In genomic region chr12:104317538-104318210, GRCh38 we compare ENCODE assay signal across 3 cellular contexts.
TF ChIP-seq lines count a peak whose summit lies in the region.

No MANE protein-coding gene starts in this region.

TF ChIP-seq in HepG2, 621 proteins besides CTCF, POLR2A, EP300 and RAD21:
- no peak for TF ChIP-seq IRF2 (CRISPR knock-in tag; IDR thresholded peaks at IDR 0.05)
- TF ChIP-seq FOXA1 (IDR thresholded peaks at IDR 0.05), result no peak
- no peak for TF ChIP-seq FOXA1 (CRISPR knock-in tag; IDR thresholded peaks at IDR 0.05)
- TF ChIP-seq GATAD2A (CRISPR knock-in tag; IDR thresholded peaks at IDR 0.05), result no peak
- TF ChIP-seq POLR2G (IDR thresholded peaks at IDR 0.05; ENCODE audit: low read depth, low read length), result no peak
- TF ChIP-seq ZNF839 (CRISPR knock-in tag; IDR thresholded peaks at IDR 0.05; ENCODE audit: borderline replicate concordance), result no peak
- no peak for TF ChIP-seq KDM3A (CRISPR knock-in tag; IDR thresholded peaks at IDR 0.05; ENCODE audit: low read depth)
- TF ChIP-seq ATM (IDR thresholded peaks at IDR 0.05; ENCODE audit: borderline replicate concordance), result no peak
- peak; percentile 74 for TF ChIP-seq ZNF121 (CRISPR knock-in tag; IDR thresholded peaks at IDR 0.05)

TF ChIP-seq in IMR-90, 13 proteins besides CTCF, POLR2A, EP300 and RAD21:
- TF ChIP-seq CEBPB (IDR thresholded peaks at IDR 0.05; ENCODE audit: low read depth, low read length) (no peak), SMC3 (IDR thresholded peaks at IDR 0.05; ENCODE audit: low read depth, low read length) (no peak)

TF ChIP-seq in WTC11, 78 proteins besides CTCF, POLR2A, EP300 and RAD21:
- TF ChIP-seq NFE2L1 (CRISPR knock-in tag; IDR thresholded peaks at IDR 0.05), result no peak
- TF ChIP-seq ZNF121 (CRISPR knock-in tag; IDR thresholded peaks at IDR 0.05), result 0 out of 2 replicates have a peak, but pooled peaks have one; percentile 8
